8 cellular contexts compared by ENCODE assay signal in the genomic region with DNA sequence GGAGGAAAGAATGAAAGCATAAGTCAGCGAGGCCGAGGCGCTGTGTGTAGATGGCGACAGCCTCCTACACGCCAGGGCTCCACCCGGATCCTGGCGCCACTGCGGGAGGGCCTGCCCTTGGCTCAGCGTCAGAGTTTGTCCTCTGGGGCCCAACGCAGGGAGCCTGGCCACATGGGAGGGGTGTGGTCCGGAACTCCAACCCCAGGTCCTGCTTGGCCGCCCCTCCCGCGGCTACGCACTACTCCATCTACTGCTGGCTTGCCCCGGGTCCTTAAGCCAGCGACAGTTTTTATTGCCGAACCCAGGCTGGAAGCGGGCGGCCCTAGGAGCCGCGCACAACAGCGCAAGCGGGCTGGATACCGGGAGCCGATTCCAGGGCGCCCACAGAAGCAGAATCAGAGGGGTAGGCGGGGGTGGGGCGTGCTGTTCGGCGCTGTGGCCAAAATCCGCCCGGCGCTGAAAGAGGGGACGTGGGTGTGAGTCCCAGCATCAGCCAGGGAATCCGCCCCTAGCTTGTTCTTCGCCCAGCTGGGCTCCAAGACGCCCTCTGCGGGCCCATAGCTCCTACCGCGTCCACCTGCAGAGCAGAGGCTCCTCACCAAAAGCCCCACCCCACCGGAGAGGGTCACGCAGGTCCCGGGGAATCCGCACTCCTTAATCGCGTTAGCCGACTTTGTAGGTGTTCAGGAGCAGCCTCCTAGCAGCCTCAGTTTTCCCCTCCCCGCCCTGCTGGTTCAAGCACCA. TPM values are rescaled to one million over a fixed set of nuclear protein-coding genes. Genes with fewer than 3 reads are reported as not detected.
DNase-seq lines count a peak whose midpoint lies in the region; ATAC-seq, FAIRE-seq and TF ChIP-seq lines count a peak whose summit lies in the region.

No MANE protein-coding gene starts in this region.

- WGBS in K562 (ENCODE audit: insufficient coverage, low coverage, missing lambda C conversion rate) = under 1% methylated on average over 33 of the region's 49 CpGs

- H3K9ac ChIP-seq in K562 (ENCODE audit: insufficient read depth in 1 of 2, low read depth in 2 of 2, low read length in 2 of 2) (peak overlapping the region; percentile 69 to 90), iPS-15b (ENCODE audit: low read depth, low read length) (no peak overlapping the region), skeletal muscle satellite cell (ENCODE audit: low read depth, low read length) (peak overlapping the region; percentile 63)

- H3K27me3 ChIP-seq in K562 (ENCODE audit: control insufficient read depth in 2 of 2, insufficient read depth in 2 of 2, low read length in 2 of 2) = no peaks in the 10 kb centered on the region
- peaks cover 87% of the 10 kb centered on the region for H3K27me3 ChIP-seq in iPS-15b (ENCODE audit: control insufficient read depth, insufficient read depth, low read length)
- H3K27me3 ChIP-seq in skeletal muscle satellite cell (ENCODE audit: control insufficient read depth, insufficient read depth, low read length) = no peaks in the 10 kb centered on the region

- ATAC-seq in K562 = peak; percentile 81

- no TSS peak for BruUV-seq in K562 (replicated peaks; lab: Mats Ljungman, UMichigan)

- peaks cover 28% of the 10 kb centered on the region for H3K79me2 ChIP-seq in K562 (ENCODE audit: control insufficient read depth, insufficient read depth, low read length)

- TF ChIP-seq CTCF in GM10266 (IDR thresholded peaks at IDR 0.05; ENCODE audit: control insufficient read depth, insufficient read depth, low read depth, missing control alignments) (peak; percentile 70), K562 (IDR thresholded peaks at IDR 0.05 in 2 of 3, conservative IDR thresholded peaks at IDR 0.05 in 1 of 3; ENCODE audit: insufficient read depth in 2 of 3, low read depth in 1 of 3, low read length in 3 of 3) (peak; percentile 64 to 83 (median 68))

- peak; percentile 96 for FAIRE-seq in K562 (lab: Jason Lieb, UNC)

- TF ChIP-seq POLR2A in K562 (conservative IDR thresholded peaks at IDR 0.05) = peak; percentile 71

- H3K4me1 ChIP-seq in K562 (replicated peaks in 1 of 2; ENCODE audit: control insufficient read depth in 2 of 2, insufficient read depth in 2 of 2, low read length in 2 of 2) (peaks cover 50 to 67% of the 10 kb centered on the region in 2 experiments), iPS-15b (ENCODE audit: control insufficient read depth, insufficient read depth, low read length) (peaks cover 6% of the 10 kb centered on the region), skeletal muscle satellite cell (ENCODE audit: control insufficient read depth, insufficient read depth, low read length) (peaks cover 47% of the 10 kb centered on the region)

- no peaks in the 10 kb centered on the region for H3K9me1 ChIP-seq in K562 (ENCODE audit: control insufficient read depth, insufficient read depth, low read length)

- DNase-seq in GM10266 (ENCODE audit: extremely low spot score) (peak; percentile 78), KBM-7 (peak; percentile 89), SKM-1 treated with dmso at 0.1 percent for 144 hours (lab: John Stamatoyannopoulos, UW; ENCODE audit: unreplicated experiment) (peak; percentile 76), K562 (ENCODE audit: extremely low read depth in 1 of 4, low spot score in 3 of 4) (peak; percentile 71 to 91 (median 78)), epidermal melanocyte (ENCODE audit: insufficient read length, low spot score) (no peak), NCI-H1694 (lab: John Stamatoyannopoulos, UW) (no peak)

- peak overlapping the region; percentile 81 for H3K4me2 ChIP-seq in K562 (ENCODE audit: insufficient read depth, low read length)
- H3K4me2 ChIP-seq in skeletal muscle satellite cell (ENCODE audit: low read length) = peak overlapping the region; percentile 96

- H3K36me3 ChIP-seq in K562 (ENCODE audit: control insufficient read depth, insufficient read depth, low read length) (no peaks in the 10 kb centered on the region), iPS-15b (ENCODE audit: control insufficient read depth, insufficient read depth, low read length) (no peaks in the 10 kb centered on the region), skeletal muscle satellite cell (ENCODE audit: insufficient read depth, low read length) (no peaks in the 10 kb centered on the region)

- POLR2A ChIA-PET in K562 (lab: Yijun Ruan, JAX) = interaction anchor here (0.7 to 1.4 kb wide), 4 partner anchors 8 to 52 kb away, joined by 3 to 5 read pairs (median 4); no protein-coding TSS in a partner anchor

- TF ChIP-seq RAD21 in K562 (CRISPR knock-in tag; conservative IDR thresholded peaks at IDR 0.05 in 1 of 2, IDR thresholded peaks at IDR 0.05 in 1 of 2) = peak; percentile 30 to 70; a peak in 3 of 4 replicates

- no peak for TF ChIP-seq EP300 in K562 (IDR thresholded peaks at IDR 0.05; ENCODE audit: low read length)

- peak overlapping the region; percentile 58 for H3K4me3 ChIP-seq in K562
- peak overlapping the region; percentile 61 for H3K4me3 ChIP-seq in iPS-15b (ENCODE audit: low read depth, low read length)
- peak overlapping the region; percentile 76 for H3K4me3 ChIP-seq in skeletal muscle satellite cell (ENCODE audit: low read length)

- H4K20me1 ChIP-seq in K562 (replicated peaks; ENCODE audit: control insufficient read depth, insufficient read depth, low read length) = no peaks in the 10 kb centered on the region

- CTCF ChIA-PET in K562 (lab: Yijun Ruan, JAX; ENCODE audit: low intra/inter-chr PET ratio) = interaction anchor here (2.9 to 3.7 kb wide), 3 partner anchors 16 to 47 kb away, joined by 18 to 37 read pairs (median 20); no protein-coding TSS in a partner anchor

- H2AFZ ChIP-seq in K562 (ENCODE audit: low read depth, low read length) = peak overlapping the region; percentile 83

- no peaks in the 10 kb centered on the region for H3K9me3 ChIP-seq in K562 (replicated peaks; ENCODE audit: control insufficient read depth, insufficient read depth, low read depth, low read length)
- H3K9me3 ChIP-seq in iPS-15b (ENCODE audit: control insufficient read depth, insufficient read depth, low read length) = no peaks in the 10 kb centered on the region
- H3K9me3 ChIP-seq in skeletal muscle satellite cell (replicated peaks; ENCODE audit: low read length) = no peaks in the 10 kb centered on the region

- H3K27ac ChIP-seq in K562 (ENCODE audit: extremely low read depth, low read depth, low read length) = peak overlapping the region; percentile 88

- in situ Hi-C loops in KBM-7 (cut with MboI; ENCODE audit: low pct_unique_long_range_greater_than_20kb, low sequenced_read_pairs) = no loop called here
- in situ Hi-C loops in K562 (cut with MboI) = no loop called here

- intact Hi-C loops in K562 (cut with micrococcal nuclease) = loop anchor here (2.0 to 10.0 kb wide), 4 partner anchors 24 to 988 kb away; a partner anchor contains a TSS

RNA-seq across cellular contexts. Expression of a gene that starts 4.5 kb away (rescaled TPM):
- 4.6 and 10.2 TPM in 2 replicates for total RNA-seq in K562 (2011; cell fraction: chromatin; rRNA removed; ENCODE audit: low replicate concordance)
- 12.9 and 13.0 TPM in 2 replicates for total RNA-seq in K562 (2011; cell fraction: nucleolus; rRNA removed)
- 7.4 and 7.9 TPM in 2 replicates for total RNA-seq in K562 (2011; cell fraction: nucleoplasm; rRNA removed)
- total RNA-seq in K562 (2014; rRNA removed) = 7.5 and 9.7 TPM in 2 replicates
- 2.4 and 2.7 TPM in 2 replicates for total RNA-seq in K562 (2014; rRNA removed; fragmentation: Illumina TruSeq; extraction: Trizol)
- total RNA-seq in K562 (2015; rRNA removed; fragmentation: Illumina TruSeq; extraction: Trizol) = 7.8 and 8.5 TPM in 2 replicates
- 8.6 and 9.1 TPM in 2 replicates for total RNA-seq in K562 (2021)
- polyA plus RNA-seq in K562 (2011; rRNA removed) = 4.9 and 5.7 TPM in 2 replicates
- 6.7 and 10.6 TPM in 2 replicates for polyA plus RNA-seq in K562 (2011; cell fraction: cytosol; rRNA removed)
- polyA plus RNA-seq in K562 (2011; cell fraction: nucleus; rRNA removed) = 15.5 and 16.6 TPM in 2 replicates
- 8.5 and 11.1 TPM in 2 replicates for polyA plus RNA-seq in K562 (2012)
- polyA plus RNA-seq in K562 (2014; fragmentation: Illumina TruSeq; extraction: Trizol) = 2.8 and 5.2 TPM in 2 replicates
- polyA plus RNA-seq in K562 (2014; fragmentation: Nextera tagmentation; extraction: Ambion mirVana) = under 1 TPM; 0.15 to 0.31 TPM
- 8.9 and 10.0 TPM in 2 replicates for polyA plus RNA-seq in K562 (2014; rRNA removed)
- 3.4 and 4.8 TPM in 2 replicates for polyA minus RNA-seq in K562 (2011; rRNA and poly(A)+ RNA removed)
- polyA minus RNA-seq in K562 (2011; cell fraction: cytosol; rRNA and poly(A)+ RNA removed) = 3.4 and 3.6 TPM in 2 replicates
- 14.4 and 25.2 TPM in 2 replicates for polyA minus RNA-seq in K562 (2011; cell fraction: nucleus; rRNA and poly(A)+ RNA removed)
- total RNA-seq in skeletal muscle satellite cell (2012; rRNA removed) = 9.9 and 15.1 TPM in 2 replicates

RNA-seq across cellular contexts. Expression of a gene that starts 35.3 kb away (rescaled TPM):
- total RNA-seq in K562 (2011; cell fraction: chromatin; rRNA removed; ENCODE audit: low replicate concordance) = 6.0 and 9.2 TPM in 2 replicates
- 3.8 and 5.2 TPM in 2 replicates for total RNA-seq in K562 (2011; cell fraction: nucleolus; rRNA removed)
- 3.7 and 5.1 TPM in 2 replicates for total RNA-seq in K562 (2011; cell fraction: nucleoplasm; rRNA removed)
- total RNA-seq in K562 (2014; rRNA removed) (1.00 and 2.2 TPM in 2 replicates), K562 (2014; rRNA removed; fragmentation: Illumina TruSeq; extraction: Trizol) (0.64 and 0.69 TPM in 2 replicates), K562 (2015; rRNA removed; fragmentation: Illumina TruSeq; extraction: Trizol) (0.58 and 0.68 TPM in 2 replicates), K562 (2021) (1.4 and 1.8 TPM in 2 replicates)
- polyA plus RNA-seq in K562 (2011; rRNA removed) (4.6 and 8.1 TPM in 2 replicates), K562 (2014; fragmentation: Illumina TruSeq; extraction: Trizol) (1.5 and 1.6 TPM in 2 replicates), K562 (2014; fragmentation: Nextera tagmentation; extraction: Ambion mirVana) (under 1 TPM; 0.24 to 0.31 TPM), K562 (2014; rRNA removed) (0.86 and 0.96 TPM in 2 replicates)
- polyA plus RNA-seq in K562 (2011; cell fraction: cytosol; rRNA removed) = 5.6 and 7.0 TPM in 2 replicates
- polyA plus RNA-seq in K562 (2011; cell fraction: nucleus; rRNA removed) = 15.8 and 21.0 TPM in 2 replicates
- 1.6 and 3.3 TPM in 2 replicates for polyA plus RNA-seq in K562 (2012)
- 5.0 and 5.6 TPM in 2 replicates for polyA minus RNA-seq in K562 (2011; rRNA and poly(A)+ RNA removed)
- polyA minus RNA-seq in K562 (2011; cell fraction: cytosol; rRNA and poly(A)+ RNA removed) = 2.5 and 5.0 TPM in 2 replicates
- 3.4 and 5.2 TPM in 2 replicates for polyA minus RNA-seq in K562 (2011; cell fraction: nucleus; rRNA and poly(A)+ RNA removed)
- 83.4 and 87.8 TPM in 2 replicates for total RNA-seq in skeletal muscle satellite cell (2012; rRNA removed)

RNA-seq across cellular contexts. Expression of a gene that starts 35.4 kb away (rescaled TPM):
- total RNA-seq in K562 (2011; cell fraction: chromatin; rRNA removed; ENCODE audit: low replicate concordance) = 0.69 TPM in 1 of 2 replicates, not detected in the other
- 0.79 and 0.83 TPM in 2 replicates for total RNA-seq in K562 (2011; cell fraction: nucleolus; rRNA removed)
- total RNA-seq in K562 (2011; cell fraction: nucleoplasm; rRNA removed) = 0.44 and 0.46 TPM in 2 replicates
- total RNA-seq in K562 (2014; rRNA removed) = 0.16 and 0.23 TPM in 2 replicates
- 0.04 TPM in 1 of 2 replicates, not detected in the other for total RNA-seq in K562 (2014; rRNA removed; fragmentation: Illumina TruSeq; extraction: Trizol)
- 0.04 and 0.07 TPM in 2 replicates for total RNA-seq in K562 (2015; rRNA removed; fragmentation: Illumina TruSeq; extraction: Trizol)
- 0.09 and 0.29 TPM in 2 replicates for total RNA-seq in K562 (2021)
- polyA plus RNA-seq in K562 (2011; rRNA removed) = 0.24 and 0.28 TPM in 2 replicates
- polyA plus RNA-seq in K562 (2011; cell fraction: cytosol; rRNA removed) = 0.15 and 0.57 TPM in 2 replicates
- polyA plus RNA-seq in K562 (2011; cell fraction: nucleus; rRNA removed) = 0.62 and 0.97 TPM in 2 replicates
- 0.09 and 0.54 TPM in 2 replicates for polyA plus RNA-seq in K562 (2012)
- polyA plus RNA-seq in K562 (2014; fragmentation: Illumina TruSeq; extraction: Trizol) = 0.04 TPM in 1 of 2 replicates, not detected in the other
- polyA plus RNA-seq in K562 (2014; fragmentation: Nextera tagmentation; extraction: Ambion mirVana) = not detected
- 0.04 and 0.07 TPM in 2 replicates for polyA plus RNA-seq in K562 (2014; rRNA removed)
- polyA minus RNA-seq in K562 (2011; rRNA and poly(A)+ RNA removed) = 0.14 TPM in 1 of 2 replicates, not detected in the other
- 0.38 TPM in 1 of 2 replicates, not detected in the other for polyA minus RNA-seq in K562 (2011; cell fraction: cytosol; rRNA and poly(A)+ RNA removed)
- polyA minus RNA-seq in K562 (2011; cell fraction: nucleus; rRNA and poly(A)+ RNA removed) = 0.44 and 0.67 TPM in 2 replicates
- under 0.01 and 1.5 TPM in 2 replicates for total RNA-seq in skeletal muscle satellite cell (2012; rRNA removed)

Comparison
In these comparisons a context has a peak if more than half of its experiments do, and no peak if none do; other contexts are left out.
1. DNase-seq: peak in GM10266 (single experiment), KBM-7 (single experiment), SKM-1 treated with dmso at 0.1 percent for 144 hours (single experiment) and K562 (4 of 4); none in epidermal melanocyte (single experiment) and NCI-H1694 (single experiment).
2. Peak in every context shown above with its lines, with median percentiles within 50 percentile points of each other: H3K4me3 ChIP-seq.